Comparison of ENCODE assay signal across 2 cellular contexts in the genomic region with DNA sequence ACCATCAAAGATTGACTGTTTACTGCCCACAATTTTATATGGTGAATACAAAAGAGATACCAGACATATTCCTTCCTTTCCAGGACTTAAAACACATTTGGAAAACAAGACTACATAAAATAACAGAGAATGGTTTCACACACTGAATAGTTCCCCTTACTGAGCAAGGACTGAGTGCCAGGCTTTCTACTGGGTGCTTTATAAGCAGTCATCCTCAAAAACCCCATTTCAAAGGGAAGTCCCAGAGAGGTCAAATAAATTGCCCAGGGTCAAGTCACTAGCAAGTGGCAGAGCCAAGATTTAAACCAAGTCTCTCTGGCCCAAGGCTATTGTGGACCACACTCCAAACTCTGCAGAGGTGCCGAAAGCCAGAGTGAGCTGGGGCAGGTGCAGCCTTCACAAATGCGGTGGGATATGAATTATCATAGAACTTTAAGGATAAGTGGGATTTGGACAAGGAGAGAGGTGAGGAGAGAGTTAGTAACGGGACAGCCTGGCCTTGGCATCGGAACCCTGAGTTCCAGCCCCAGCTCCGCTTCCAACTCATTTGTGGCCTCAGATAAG.
A peak's percentile ranks its signal among the peaks of the same experiment; 100 is the strongest.
TF ChIP-seq lines count a peak whose summit lies in the region.

No MANE protein-coding gene starts in this region.

TF ChIP-seq in liver, 16 proteins besides CTCF, POLR2A, EP300 and RAD21:
- peak; percentile 4 for TF ChIP-seq FOXA2 (IDR thresholded peaks at IDR 0.05)
- TF ChIP-seq EGR1 (IDR thresholded peaks at IDR 0.05; ENCODE audit: low read depth in 2 of 2) = no peak
- TF ChIP-seq TAF1 (conservative IDR thresholded peaks at IDR 0.05) = no peak

TF ChIP-seq in HepG2, 621 proteins besides CTCF, POLR2A, EP300 and RAD21:
- TF ChIP-seq ZNF256 (CRISPR knock-in tag; conservative IDR thresholded peaks at IDR 0.05) (no peak), ZNF556 (CRISPR knock-in tag; IDR thresholded peaks at IDR 0.05; ENCODE audit: borderline replicate concordance) (no peak), ZNF7 (CRISPR knock-in tag; IDR thresholded peaks at IDR 0.05) (no peak), MBD4 (IDR thresholded peaks at IDR 0.05; ENCODE audit: borderline replicate concordance, low read length) (no peak), ZNF614 (CRISPR knock-in tag; IDR thresholded peaks at IDR 0.05; ENCODE audit: borderline replicate concordance) (no peak), ZFY (CRISPR knock-in tag; IDR thresholded peaks at IDR 0.05) (no peak), SOX6 (IDR thresholded peaks at IDR 0.05) (no peak), SOX6 (CRISPR knock-in tag; IDR thresholded peaks at IDR 0.05) (no peak), FOXA3 (CRISPR knock-in tag; IDR thresholded peaks at IDR 0.05) (no peak), GTF3A (CRISPR knock-in tag; conservative IDR thresholded peaks at IDR 0.05) (no peak), GTF2F1 (IDR thresholded peaks at IDR 0.05; ENCODE audit: low read length) (no peak)
